In the genomic region with DNA sequence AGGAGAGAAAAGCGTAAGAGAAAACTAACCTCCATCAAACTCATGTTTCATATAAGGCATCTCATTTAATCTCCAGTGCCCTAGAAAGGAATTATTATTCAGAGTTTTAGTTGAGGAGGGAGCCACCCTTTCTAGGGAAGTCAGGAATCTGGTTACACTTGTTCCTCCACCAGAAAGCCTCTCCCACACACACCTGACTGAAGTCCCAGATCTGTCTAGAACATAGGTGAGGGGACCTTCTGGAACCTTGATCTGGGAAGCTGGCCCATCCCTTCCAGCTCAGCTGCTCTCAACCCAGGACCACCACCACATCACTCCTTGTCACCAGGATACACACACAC, we compare ENCODE assay signal across 1 cellular context.
TF ChIP-seq lines count a peak whose summit lies in the region.

No MANE protein-coding gene starts in this region.

TF ChIP-seq in GM12878, 131 proteins besides CTCF, POLR2A, EP300 and RAD21:
- TF ChIP-seq RCOR1 (conservative IDR thresholded peaks at IDR 0.05; ENCODE audit: low read depth, low read length) (no peak), BMI1 (IDR thresholded peaks at IDR 0.05; ENCODE audit: borderline replicate concordance) (peak; percentile 19; the same call in 1 of the 2 replicates), SMAD5 (IDR thresholded peaks at IDR 0.05; ENCODE audit: low read depth) (peak; percentile 56; the same call in 1 of the 2 replicates), LARP7 (IDR thresholded peaks at IDR 0.05) (0 out of 2 replicates have a peak, but pooled peaks have one; percentile 22), GATAD2B (conservative IDR thresholded peaks at IDR 0.05; ENCODE audit: low read depth) (no peak), KAT2A (conservative IDR thresholded peaks at IDR 0.05; ENCODE audit: control insufficient read depth, low read depth, low read length) (no peak)
- TF ChIP-seq, protein P1, sequence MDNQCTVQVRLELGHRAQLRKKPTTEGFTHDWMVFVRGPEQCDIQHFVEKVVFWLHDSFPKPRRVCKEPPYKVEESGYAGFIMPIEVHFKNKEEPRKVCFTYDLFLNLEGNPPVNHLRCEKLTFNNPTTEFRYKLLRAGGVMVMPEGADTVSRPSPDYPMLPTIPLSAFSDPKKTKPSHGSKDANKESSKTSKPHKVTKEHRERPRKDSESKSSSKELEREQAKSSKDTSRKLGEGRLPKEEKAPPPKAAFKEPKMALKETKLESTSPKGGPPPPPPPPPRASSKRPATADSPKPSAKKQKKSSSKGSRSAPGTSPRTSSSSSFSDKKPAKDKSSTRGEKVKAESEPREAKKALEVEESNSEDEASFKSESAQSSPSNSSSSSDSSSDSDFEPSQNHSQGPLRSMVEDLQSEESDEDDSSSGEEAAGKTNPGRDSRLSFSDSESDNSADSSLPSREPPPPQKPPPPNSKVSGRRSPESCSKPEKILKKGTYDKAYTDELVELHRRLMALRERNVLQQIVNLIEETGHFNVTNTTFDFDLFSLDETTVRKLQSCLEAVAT (IDR thresholded peaks at IDR 0.05) = peak; percentile 80; the same call in 1 of the 2 replicates
